In genomic region chr11:95684701-95685100, GRCh38 we compare ENCODE assay signal across 22 cellular contexts.
DNase-seq lines count a peak whose midpoint lies in the region; ATAC-seq and TF ChIP-seq lines count a peak whose summit lies in the region.
"Had no signal": no experiment of that assay in that cellular context is flagged by ENCODE, and none has a peak within 500 bp of the region (broad histone marks: within the 10 kb centered on the region; RNA-seq: fewer than 3 reads in every experiment).

No MANE protein-coding gene starts in this region.

- peaks cover 15% of the 10 kb centered on the region for H3K9me3 Mint-ChIP-seq in activated CD4-positive, alpha-beta T cell treated with anti-CD3 and anti-CD28 coated beads, Interleukin-2, amount 10 ng/mL, durations not matched to agents 24 days and 14 days
- no peaks in the 10 kb centered on the region for H3K9me3 Mint-ChIP-seq in CD8-positive, alpha-beta T cell
- H3K9me3 Mint-ChIP-seq in activated T-helper 17 cell treated with anti-CD3 and anti-CD28 coated beads, Interleukin-2, amount 50 U/mL, for 72 hours, result no peaks in the 10 kb centered on the region
- H3K9me3 Mint-ChIP-seq in stimulated activated effector memory CD8-positive, alpha-beta T cell treated with anti-CD3 and anti-CD28 coated beads, Interleukin-12 subunit alpha, Interleukin-12 subunit beta, amount 100 ng/mL, for 72 hours, result no peaks in the 10 kb centered on the region
- H3K9me3 Mint-ChIP-seq: H9 had no signal

- no peak for TF ChIP-seq CTCF in CD8-positive, alpha-beta T cell (IDR thresholded peaks at IDR 0.05)

- no peaks in the 10 kb centered on the region for H3K27me3 Mint-ChIP-seq in activated CD4-positive, alpha-beta T cell treated with anti-CD3 and anti-CD28 coated beads, Interleukin-2, amount 10 ng/mL, durations not matched to agents 24 days and 14 days
- no peaks in the 10 kb centered on the region for H3K27me3 Mint-ChIP-seq in CD8-positive, alpha-beta T cell (ENCODE audit: low read depth)
- H3K27me3 Mint-ChIP-seq in activated T-helper 17 cell treated with anti-CD3 and anti-CD28 coated beads, Interleukin-2, amount 50 U/mL, for 72 hours, result no peaks in the 10 kb centered on the region

- peaks cover 41% of the 10 kb centered on the region for H3K4me1 ChIP-seq in CD8-positive, alpha-beta T cell (ENCODE audit: insufficient read depth, low read length)

- peak overlapping the region; percentile 49 for H3K4me3 Mint-ChIP-seq in activated CD4-positive, alpha-beta T cell treated with anti-CD3 and anti-CD28 coated beads, Interleukin-2, amount 10 ng/mL, durations not matched to agents 24 days and 14 days
- H3K4me3 Mint-ChIP-seq in CD8-positive, alpha-beta T cell, result no peak overlapping the region
- peak overlapping the region; percentile 41 for H3K4me3 Mint-ChIP-seq in activated T-helper 17 cell treated with anti-CD3 and anti-CD28 coated beads, Interleukin-2, amount 50 U/mL, for 72 hours
- no peak overlapping the region for H3K4me3 Mint-ChIP-seq in stimulated activated effector memory CD8-positive, alpha-beta T cell treated with anti-CD3 and anti-CD28 coated beads, Interleukin-12 subunit alpha, Interleukin-12 subunit beta, amount 100 ng/mL, for 72 hours
- H3K4me3 Mint-ChIP-seq: H9 had no signal

- no peaks in the 10 kb centered on the region for H3K27me3 ChIP-seq in CD8-positive, alpha-beta T cell (ENCODE audit: insufficient read depth, low read length)
- H3K27me3 ChIP-seq: right lobe of liver, upper lobe of left lung had no signal

- CTCF ChIA-PET in CD8-positive, alpha-beta T cell (lab: Charles Lee), result interaction anchor here (1.5 to 2.4 kb wide), 2 partner anchors 12 to 20 kb away, joined by 3 to 10 read pairs; no protein-coding TSS in a partner anchor

- ATAC-seq in CD8-positive, alpha-beta T cell, result no peak
- ATAC-seq in activated T-helper 17 cell treated with anti-CD3 and anti-CD28 coated beads, Interleukin-2, amount 50 U/mL, for 72 hours (replicated peaks), result peak; percentile 40
- ATAC-seq in stimulated activated effector memory CD8-positive, alpha-beta T cell treated with anti-CD3 and anti-CD28 coated beads, Interleukin-12 subunit alpha, Interleukin-12 subunit beta, amount 100 ng/mL, for 72 hours, result peak; percentile 33
- ATAC-seq: lower lobe of right lung, right lobe of liver had no signal

- H3K4me1 Mint-ChIP-seq in activated CD4-positive, alpha-beta T cell treated with anti-CD3 and anti-CD28 coated beads, Interleukin-2, amount 10 ng/mL, durations not matched to agents 24 days and 14 days, result peaks cover 65% of the 10 kb centered on the region
- peaks cover 44% of the 10 kb centered on the region for H3K4me1 Mint-ChIP-seq in CD8-positive, alpha-beta T cell (ENCODE audit: low read depth)
- H3K4me1 Mint-ChIP-seq in activated T-helper 17 cell treated with anti-CD3 and anti-CD28 coated beads, Interleukin-2, amount 50 U/mL, for 72 hours, result peaks cover 48% of the 10 kb centered on the region
- H3K4me1 Mint-ChIP-seq in stimulated activated effector memory CD8-positive, alpha-beta T cell treated with anti-CD3 and anti-CD28 coated beads, Interleukin-12 subunit alpha, Interleukin-12 subunit beta, amount 100 ng/mL, for 72 hours, result peaks cover 42% of the 10 kb centered on the region

- DNase-seq in activated CD4-positive, alpha-beta T cell treated with anti-CD3 and anti-CD28 coated beads, Interleukin-2, amount 10 ng/mL, durations not matched to agents 24 days and 14 days, result peak; percentile 53
- no peak for DNase-seq in activated CD4-positive, alpha-beta T cell treated with anti-CD3 and anti-CD28 coated beads, Interleukin-2, amount 50 U/mL, for 48 hours
- DNase-seq in CD8-positive, alpha-beta T cell, result no peak
- DNase-seq in stimulated activated effector memory CD8-positive, alpha-beta T cell treated with anti-CD3 and anti-CD28 coated beads, Interleukin-12 subunit alpha, Interleukin-12 subunit beta, amount 100 ng/mL, for 72 hours (ENCODE audit: low spot score in 2 of 2), result peak in 1 of 2 donors; percentile 39
- no peak for DNase-seq in NCI-H345 treated with DMSO at 0.1 percent for 48 hours (lab: John Stamatoyannopoulos, UW; ENCODE audit: unreplicated experiment)
- no peak for DNase-seq in T1000 (lab: John Stamatoyannopoulos, UW)
- no peak for DNase-seq in NOMO-1 treated with DMSO at 0.1 percent for 48 hours (lab: John Stamatoyannopoulos, UW; ENCODE audit: unreplicated experiment)
- DNase-seq: Calu3, cerebellar nuclear complex, EL, H9, Kasumi-1, kidney glomerular epithelial cell, lower lobe of right lung, MV-4-11, NCI-H1694, NCI-H748 treated with DMSO at 0.1 percent for 48 hours, right lobe of liver, RPMI8226, upper lobe of left lung had no signal

- intact Hi-C loops in activated CD4-positive, alpha-beta T cell treated with anti-CD3 and anti-CD28 coated beads, Interleukin-2, amount 10 ng/mL, durations not matched to agents 24 days and 14 days (cut with micrococcal nuclease), result loop anchor here (5.0 kb wide), 3 partner anchors 42 to 347 kb away; no protein-coding TSS in a partner anchor
- intact Hi-C loops in CD8-positive, alpha-beta T cell (cut with DNase I, micrococcal nuclease), result loop anchor here in 1 of 2 experiments (5.0 kb wide), 1 partner anchor 37 kb away; no protein-coding TSS in a partner anchor

- POLR2A ChIA-PET in CD8-positive, alpha-beta T cell (lab: Charles Lee), result no interaction called here

- no peak overlapping the region for H3K4me3 ChIP-seq in CD8-positive, alpha-beta T cell (ENCODE audit: low read depth, low read length)
- H3K4me3 ChIP-seq: lower lobe of right lung, right lobe of liver, upper lobe of left lung had no signal

- H3K27ac ChIP-seq in CD8-positive, alpha-beta T cell (ENCODE audit: low read depth, low read length), result no peak overlapping the region
- H3K27ac ChIP-seq: lower lobe of right lung, parathyroid adenoma, right lobe of liver, upper lobe of left lung had no signal

- no peaks in the 10 kb centered on the region for H3K36me3 ChIP-seq in CD8-positive, alpha-beta T cell (ENCODE audit: insufficient read depth, low read length)
- H3K36me3 ChIP-seq: lower lobe of right lung, right lobe of liver, upper lobe of left lung had no signal

- peak overlapping the region; percentile 77 for H3K27ac Mint-ChIP-seq in activated CD4-positive, alpha-beta T cell treated with anti-CD3 and anti-CD28 coated beads, Interleukin-2, amount 10 ng/mL, durations not matched to agents 24 days and 14 days
- peak overlapping the region; percentile 58 for H3K27ac Mint-ChIP-seq in CD8-positive, alpha-beta T cell
- H3K27ac Mint-ChIP-seq in activated T-helper 17 cell treated with anti-CD3 and anti-CD28 coated beads, Interleukin-2, amount 50 U/mL, for 72 hours, result peak overlapping the region; percentile 36
- H3K27ac Mint-ChIP-seq in stimulated activated effector memory CD8-positive, alpha-beta T cell treated with anti-CD3 and anti-CD28 coated beads, Interleukin-12 subunit alpha, Interleukin-12 subunit beta, amount 100 ng/mL, for 72 hours, result peak overlapping the region; percentile 2
- H3K27ac Mint-ChIP-seq: H9 had no signal

- no peaks in the 10 kb centered on the region for H3K9me3 ChIP-seq in CD8-positive, alpha-beta T cell (ENCODE audit: low read length)
- H3K9me3 ChIP-seq: lower lobe of right lung, right lobe of liver, upper lobe of left lung had no signal

- peaks cover 14% of the 10 kb centered on the region for H3K36me3 Mint-ChIP-seq in activated CD4-positive, alpha-beta T cell treated with anti-CD3 and anti-CD28 coated beads, Interleukin-2, amount 10 ng/mL, durations not matched to agents 24 days and 14 days (ENCODE audit: low read depth)
- no peaks in the 10 kb centered on the region for H3K36me3 Mint-ChIP-seq in CD8-positive, alpha-beta T cell
- no peaks in the 10 kb centered on the region for H3K36me3 Mint-ChIP-seq in activated T-helper 17 cell treated with anti-CD3 and anti-CD28 coated beads, Interleukin-2, amount 50 U/mL, for 72 hours (ENCODE audit: low read depth)
- H3K36me3 Mint-ChIP-seq in stimulated activated effector memory CD8-positive, alpha-beta T cell treated with anti-CD3 and anti-CD28 coated beads, Interleukin-12 subunit alpha, Interleukin-12 subunit beta, amount 100 ng/mL, for 72 hours, result no peaks in the 10 kb centered on the region

Comparison
In these comparisons a context has a peak if more than half of its experiments do, and no peak if none do; other contexts are left out.
1. H3K27ac Mint-ChIP-seq: peak in every context shown above with its lines; median percentile 77 in activated CD4-positive, alpha-beta T cell treated with anti-CD3 and anti-CD28 coated beads, Interleukin-2, amount 10 ng/mL, durations not matched to agents 24 days and 14 days; 58 in CD8-positive, alpha-beta T cell; 36 in activated T-helper 17 cell treated with anti-CD3 and anti-CD28 coated beads, Interleukin-2, amount 50 U/mL, for 72 hours; 2 in stimulated activated effector memory CD8-positive, alpha-beta T cell treated with anti-CD3 and anti-CD28 coated beads, Interleukin-12 subunit alpha, Interleukin-12 subunit beta, amount 100 ng/mL, for 72 hours.
2. H3K4me3 Mint-ChIP-seq: peak in activated CD4-positive, alpha-beta T cell treated with anti-CD3 and anti-CD28 coated beads, Interleukin-2, amount 10 ng/mL, durations not matched to agents 24 days and 14 days (single experiment) and activated T-helper 17 cell treated with anti-CD3 and anti-CD28 coated beads, Interleukin-2, amount 50 U/mL, for 72 hours (single experiment); none in CD8-positive, alpha-beta T cell (single experiment) and stimulated activated effector memory CD8-positive, alpha-beta T cell treated with anti-CD3 and anti-CD28 coated beads, Interleukin-12 subunit alpha, Interleukin-12 subunit beta, amount 100 ng/mL, for 72 hours (single experiment).